26 cellular contexts compared by ENCODE assay signal in genomic region chr10:95504187-95504800, GRCh38. TPM values are rescaled to one million over a fixed set of nuclear protein-coding genes. Genes with fewer than 3 reads are reported as not detected.
DNase-seq lines count a peak whose midpoint lies in the region; ATAC-seq, FAIRE-seq and TF ChIP-seq lines count a peak whose summit lies in the region.
"Had no signal": no experiment of that assay in that cellular context is flagged by ENCODE, and none has a peak within 500 bp of the region (broad histone marks: within the 10 kb centered on the region; RNA-seq: fewer than 3 reads in every experiment).

No MANE protein-coding gene starts in this region.

- FAIRE-seq in K562 (lab: Jason Lieb, UNC) = peak; percentile 78
- FAIRE-seq: D721Med, endothelial cell of umbilical vein, urothelium cell line had no signal

- no peak overlapping the region for H2AFZ ChIP-seq in K562 (ENCODE audit: low read depth, low read length)
- H2AFZ ChIP-seq: GM23338, PC-9 had no signal

- no peaks in the 10 kb centered on the region for H3K79me2 ChIP-seq in K562 (ENCODE audit: control insufficient read depth, insufficient read depth, low read length)

- no peaks in the 10 kb centered on the region for H3K27me3 ChIP-seq in Panc1 (ENCODE audit: control insufficient read depth, insufficient read depth, low read length)
- H3K27me3 ChIP-seq in K562 (ENCODE audit: control insufficient read depth in 2 of 2, insufficient read depth in 2 of 2, low read length in 2 of 2) = no peaks in the 10 kb centered on the region
- H3K27me3 ChIP-seq in layer of hippocampus (ENCODE audit: control insufficient read depth, insufficient read depth, low read length) = no peaks in the 10 kb centered on the region
- H3K27me3 ChIP-seq in stomach smooth muscle (ENCODE audit: control insufficient read depth in 1 of 2, insufficient read depth in 2 of 2, low read length in 2 of 2) = no peaks in the 10 kb centered on the region
- H3K27me3 ChIP-seq: body of pancreas had no signal

- H3K4me2 ChIP-seq in K562 (ENCODE audit: insufficient read depth, low read length) = peak overlapping the region; percentile 0; the same call in 1 of the 2 replicates
- H3K4me2 ChIP-seq: GM23338, PC-9 had no signal

- intact Hi-C loops in Panc1 (cut with micrococcal nuclease; ENCODE audit: unreplicated experiment) = no loop called here
- intact Hi-C loops in K562 (cut with micrococcal nuclease) = no loop called here

- ATAC-seq in Panc1 (no peak), K562 (peak; percentile 48)
- ATAC-seq: body of pancreas; naive thymus-derived CD4-positive, alpha-beta T cell; sciatic nerve had no signal

- CTCF ChIA-PET in Panc1 (lab: Charles Lee) (no interaction called here), K562 (lab: Yijun Ruan, JAX; ENCODE audit: low intra/inter-chr PET ratio) (no interaction called here)

- H3K4me3 ChIP-seq in Panc1 (ENCODE audit: low read depth in 2 of 2, low read length in 2 of 2) (no peak overlapping the region), K562 (no peak overlapping the region), stomach smooth muscle (ENCODE audit: low read length in 2 of 2) (peak overlapping the region in 1 of 2 donors; percentile 29)
- H3K4me3 ChIP-seq: body of pancreas, GM23338, PC-9, SJSA1 had no signal

- no peak for TF ChIP-seq RAD21 in K562 (CRISPR knock-in tag; conservative IDR thresholded peaks at IDR 0.05 in 1 of 2, IDR thresholded peaks at IDR 0.05 in 1 of 2)

- H3K9me3 ChIP-seq in Panc1 (ENCODE audit: control insufficient read depth, insufficient read depth, low read depth, low read length) = no peaks in the 10 kb centered on the region
- H3K9me3 ChIP-seq in K562 (replicated peaks; ENCODE audit: control insufficient read depth, insufficient read depth, low read depth, low read length) = no peaks in the 10 kb centered on the region
- H3K9me3 ChIP-seq in stomach smooth muscle (ENCODE audit: control insufficient read depth in 2 of 2, low read length in 2 of 2) = no peaks in the 10 kb centered on the region
- H3K9me3 ChIP-seq: body of pancreas, SJSA1 had no signal

- no peaks in the 10 kb centered on the region for H4K20me1 ChIP-seq in K562 (replicated peaks; ENCODE audit: control insufficient read depth, insufficient read depth, low read length)

- TF ChIP-seq EP300 in K562 (IDR thresholded peaks at IDR 0.05; ENCODE audit: low read length) = no peak

- POLR2A ChIA-PET in Panc1 (lab: Charles Lee) = no interaction called here
- POLR2A ChIA-PET in K562 (lab: Yijun Ruan, JAX) = interaction anchor here (0.6 to 1.0 kb wide), 4 partner anchors 9 to 1154 kb away, joined by 3 to 5 read pairs (median 4); no protein-coding TSS in a partner anchor

- TF ChIP-seq CTCF in Panc1 (IDR thresholded peaks at IDR 0.05) (no peak), K562 (IDR thresholded peaks at IDR 0.05 in 2 of 3, conservative IDR thresholded peaks at IDR 0.05 in 1 of 3; ENCODE audit: insufficient read depth in 2 of 3, low read depth in 1 of 3, low read length in 3 of 3) (no peak)

- TF ChIP-seq POLR2A in K562 (conservative IDR thresholded peaks at IDR 0.05) = no peak

- DNase-seq in Panc1 (ENCODE audit: low read depth, low spot score) (no peak), K562 (ENCODE audit: extremely low read depth in 1 of 4, low spot score in 3 of 4) (peak; percentile 28 to 46 (median 37)), GM19240 (ENCODE audit: insufficient read length, low spot score) (no peak), SKM-1 treated with dmso at 0.1 percent for 144 hours (lab: John Stamatoyannopoulos, UW; ENCODE audit: unreplicated experiment) (no peak), LoVo (ENCODE audit: low spot score) (no peak)
- DNase-seq: activated CD4-positive, alpha-beta T cell treated with anti-CD3 and anti-CD28 coated beads, Interleukin-2, amount 50 U/mL, for 4 hours; activated CD8-positive, alpha-beta memory T cell treated with anti-CD3 and anti-CD28 coated beads, Interleukin-2, amount 50 U/mL, for 48 hours; activated effector memory CD4-positive, alpha-beta T cell treated with Interleukin-2 at 50 U/mL for 16 hours; activated naive CD8-positive, alpha-beta T cell treated with anti-CD3 and anti-CD28 coated beads, Interleukin-2, amount 10 ng/mL, durations not matched to agents 7 days and 5 days; body of pancreas; EL; naive thymus-derived CD4-positive, alpha-beta T cell; NCI-H1105 treated with DMSO at 0.1 percent for 48 hours; NCI-H2081; NCI-H82; PC-9; stimulated activated CD4-positive, alpha-beta T cell treated with anti-CD3 and anti-CD28 coated beads, Interleukin-15, amount 100 ng/mL, for 24 hours had no signal

- H3K27ac ChIP-seq in Panc1 (ENCODE audit: low read length) (peak overlapping the region; percentile 35), K562 (ENCODE audit: extremely low read depth, low read depth, low read length) (no peak overlapping the region), layer of hippocampus (ENCODE audit: low read depth, low read length) (peak overlapping the region; percentile 5), stomach smooth muscle (ENCODE audit: low read length) (peak overlapping the region; percentile 94)
- H3K27ac ChIP-seq: PC-9, SJSA1, VCaP had no signal

- H3K36me3 ChIP-seq in Panc1 (ENCODE audit: control insufficient read depth, insufficient read depth, low read length) (no peaks in the 10 kb centered on the region), K562 (ENCODE audit: control insufficient read depth, insufficient read depth, low read length) (no peaks in the 10 kb centered on the region), stomach smooth muscle (ENCODE audit: control insufficient read depth in 2 of 2, insufficient read depth in 2 of 2, low read length in 2 of 2) (peaks cover 2 to 4% of the 10 kb centered on the region in 2 donors)
- H3K36me3 ChIP-seq: SJSA1 had no signal

- H3K9me1 ChIP-seq in K562 (ENCODE audit: control insufficient read depth, insufficient read depth, low read length) = no peaks in the 10 kb centered on the region

- in situ Hi-C loops in Panc1 (cut with HindIII; ENCODE audit: low pct_unique_long_range_greater_than_20kb, low sequenced_read_pairs) (no loop called here), K562 (cut with MboI) (no loop called here)

- 0% methylated on average over 4 of the region's 5 CpGs for WGBS in K562 (ENCODE audit: insufficient coverage, low coverage, missing lambda C conversion rate)

- H3K4me1 ChIP-seq in Panc1 (ENCODE audit: control insufficient read depth, insufficient read depth, low read length) = peaks cover 45% of the 10 kb centered on the region
- H3K4me1 ChIP-seq in K562 (replicated peaks in 1 of 2; ENCODE audit: control insufficient read depth in 2 of 2, insufficient read depth in 2 of 2, low read length in 2 of 2) = peaks cover 13 to 53% of the 10 kb centered on the region in 2 experiments; a peak in 4 of 5 replicates
- peaks cover 76% of the 10 kb centered on the region for H3K4me1 ChIP-seq in stomach smooth muscle (ENCODE audit: control insufficient read depth, insufficient read depth, low read length)

- BruUV-seq in Panc1 (replicated peaks; lab: Mats Ljungman, UMichigan) (no TSS peak), K562 (replicated peaks; lab: Mats Ljungman, UMichigan) (no TSS peak)

- H3K9ac ChIP-seq in K562 (ENCODE audit: insufficient read depth in 1 of 2, low read depth in 2 of 2, low read length in 2 of 2) (no peak overlapping the region), stomach smooth muscle (ENCODE audit: low read length in 2 of 2) (peak overlapping the region; percentile 51 to 69)

TF ChIP-seq in K562, 482 proteins besides CTCF, POLR2A, EP300 and RAD21 (continues in another document):
- TF ChIP-seq E2F4 (CRISPR knock-in tag; IDR thresholded peaks at IDR 0.05; ENCODE audit: low read depth) = no peak
- no peak for TF ChIP-seq ZNF224 (CRISPR knock-in tag; IDR thresholded peaks at IDR 0.05)
- TF ChIP-seq ATF4 (CRISPR knock-in tag; IDR thresholded peaks at IDR 0.05) = no peak
- 0 out of 4 replicates have a peak, but pooled peaks of 1 of the 2 experiments have one; percentile 11 for TF ChIP-seq RCOR1 (IDR thresholded peaks at IDR 0.05; ENCODE audit: borderline replicate concordance in 1 of 2, low read depth in 2 of 2, low read length in 2 of 2)
- no peak for TF ChIP-seq RHOXF2B (CRISPR knock-in tag; conservative IDR thresholded peaks at IDR 0.05)
- no peak for TF ChIP-seq ZNF354B (CRISPR knock-in tag; IDR thresholded peaks at IDR 0.05)

RNA-seq across cellular contexts. Expression of gene SORBS1, which starts 56.9 kb away (rescaled TPM):
- 29.4 TPM for total RNA-seq in Panc1 (2021; ENCODE audit: unreplicated experiment)
- polyA plus RNA-seq in Panc1 (2012; ENCODE audit: insufficient read length) = 18.4 TPM
- 34.5 and 47.6 TPM in 2 replicates for total RNA-seq in K562 (2011; cell fraction: chromatin; rRNA removed; ENCODE audit: low replicate concordance)
- 16.0 and 16.1 TPM in 2 replicates for total RNA-seq in K562 (2011; cell fraction: nucleolus; rRNA removed)
- total RNA-seq in K562 (2011; cell fraction: nucleoplasm; rRNA removed) = 36.1 and 59.8 TPM in 2 replicates
- total RNA-seq in K562 (2014; rRNA removed) = 4.4 and 4.5 TPM in 2 replicates
- total RNA-seq in K562 (2014; rRNA removed; fragmentation: Illumina TruSeq; extraction: Trizol) = 7.1 and 7.2 TPM in 2 replicates
- total RNA-seq in K562 (2015; rRNA removed; fragmentation: Illumina TruSeq; extraction: Trizol) = 6.5 and 7.2 TPM in 2 replicates
- 6.2 and 7.1 TPM in 2 replicates for total RNA-seq in K562 (2021)
- polyA plus RNA-seq in K562 (2011; rRNA removed) = 10.9 and 13.3 TPM in 2 replicates
- polyA plus RNA-seq in K562 (2011; cell fraction: cytosol; rRNA removed) = 6.2 and 8.7 TPM in 2 replicates
- 12.8 and 13.8 TPM in 2 replicates for polyA plus RNA-seq in K562 (2011; cell fraction: nucleus; rRNA removed)
- 5.5 and 7.0 TPM in 2 replicates for polyA plus RNA-seq in K562 (2012)
- 7.7 and 8.4 TPM in 2 replicates for polyA plus RNA-seq in K562 (2014; fragmentation: Illumina TruSeq; extraction: Trizol)
- 1 to 10 TPM; 2.0 to 2.8 TPM for polyA plus RNA-seq in K562 (2014; fragmentation: Nextera tagmentation; extraction: Ambion mirVana)
- 5.1 and 6.7 TPM in 2 replicates for polyA plus RNA-seq in K562 (2014; rRNA removed)
- polyA minus RNA-seq in K562 (2011; rRNA and poly(A)+ RNA removed) = 19.0 and 21.4 TPM in 2 replicates
- 8.4 and 8.6 TPM in 2 replicates for polyA minus RNA-seq in K562 (2011; cell fraction: cytosol; rRNA and poly(A)+ RNA removed)
- polyA minus RNA-seq in K562 (2011; cell fraction: nucleus; rRNA and poly(A)+ RNA removed) = 10.8 and 16.0 TPM in 2 replicates

Comparison
In these comparisons a context has a peak if more than half of its experiments do, and no peak if none do; other contexts are left out.
1. DNase-seq: peak in K562 (4 of 4); none in Panc1 (single experiment), GM19240 (single experiment), SKM-1 treated with dmso at 0.1 percent for 144 hours (single experiment) and LoVo (single experiment).
2. H3K9ac ChIP-seq: peak in stomach smooth muscle (2 of 2); none in K562 (0 of 2).